In genomic region chr7:29421010-29421956, GRCh38 we compare ENCODE assay signal across 24 cellular contexts.
"Had no signal": no experiment of that assay in that cellular context is flagged by ENCODE, and none has a peak within 500 bp of the region (broad histone marks: within the 10 kb centered on the region; RNA-seq: fewer than 3 reads in every experiment).

No MANE protein-coding gene starts in this region.

- H3K27ac ChIP-seq: adrenal gland, breast epithelium had no signal

- H3K4me1 ChIP-seq: adrenal gland, breast epithelium had no signal

- H3K9me3 Mint-ChIP-seq: activated B cell treated with CpG ODN at 0.5 μM for 24 hours; activated CD4-positive, alpha-beta T cell treated with anti-CD3 and anti-CD28 coated beads, Interleukin-2, amount 10 ng/mL, durations not matched to agents 24 days and 14 days; activated naive CD8-positive, alpha-beta T cell treated with anti-CD3 and anti-CD28 coated beads, Interleukin-2, amount 10 ng/mL, durations not matched to agents 7 days and 5 days; activated T-helper 17 cell treated with anti-CD3 and anti-CD28 coated beads, Interleukin-2, amount 50 U/mL, for 72 hours; T-cell had no signal

- H3K36me3 ChIP-seq: adrenal gland, breast epithelium had no signal

- ATAC-seq: activated T-helper 17 cell treated with anti-CD3 and anti-CD28 coated beads, Interleukin-2, amount 50 U/mL, for 72 hours; PC-3; T-cell had no signal

- H3K27me3 ChIP-seq: adrenal gland, breast epithelium had no signal

- H3K9me3 ChIP-seq: adrenal gland, breast epithelium had no signal

- H3K4me3 ChIP-seq: adrenal gland, breast epithelium had no signal

- H3K4me3 Mint-ChIP-seq: activated B cell treated with CpG ODN at 0.5 μM for 24 hours; activated CD4-positive, alpha-beta T cell treated with anti-CD3 and anti-CD28 coated beads, Interleukin-2, amount 10 ng/mL, durations not matched to agents 24 days and 14 days; activated naive CD8-positive, alpha-beta T cell treated with anti-CD3 and anti-CD28 coated beads, Interleukin-2, amount 10 ng/mL, durations not matched to agents 7 days and 5 days; activated T-helper 17 cell treated with anti-CD3 and anti-CD28 coated beads, Interleukin-2, amount 50 U/mL, for 72 hours; T-cell had no signal

- H3K36me3 Mint-ChIP-seq: activated naive CD8-positive, alpha-beta T cell treated with anti-CD3 and anti-CD28 coated beads, Interleukin-2, amount 10 ng/mL, durations not matched to agents 7 days and 5 days; T-cell had no signal

- H3K27me3 Mint-ChIP-seq: activated CD4-positive, alpha-beta T cell treated with anti-CD3 and anti-CD28 coated beads, Interleukin-2, amount 10 ng/mL, durations not matched to agents 24 days and 14 days; activated T-helper 17 cell treated with anti-CD3 and anti-CD28 coated beads, Interleukin-2, amount 50 U/mL, for 72 hours; T-cell had no signal

- DNase-seq: activated B cell treated with CpG ODN at 0.5 μM for 24 hours; activated CD4-positive, alpha-beta T cell treated with anti-CD3 and anti-CD28 coated beads for 1 hour; activated CD4-positive, alpha-beta T cell treated with anti-CD3 and anti-CD28 coated beads, Interleukin-2, amount 10 ng/mL, durations not matched to agents 24 days and 14 days; activated CD4-positive, alpha-beta T cell treated with anti-CD3 and anti-CD28 coated beads, Interleukin-2, amount 50 U/mL, for 48 hours; activated CD8-positive, alpha-beta memory T cell treated with anti-CD3 and anti-CD28 coated beads for 24 hours; activated naive CD4-positive, alpha-beta T cell treated with anti-CD3 and anti-CD28 coated beads, Interleukin-2, amount 50 U/mL, for 16 hours; activated naive CD8-positive, alpha-beta T cell treated with anti-CD3 and anti-CD28 coated beads, Interleukin-2, amount 10 ng/mL, durations not matched to agents 7 days and 5 days; activated T-cell treated with anti-CD3 and anti-CD28 coated beads, Interleukin-2, amount 50 U/mL, for 48 hours; adrenal gland; anterior cingulate cortex; caudate nucleus; Karpas-422; NCI-H1048; NCI-H187 treated with DMSO at 0.1 percent for 48 hours; NCI-H2081 treated with DMSO at 0.1 percent for 48 hours; NCI-H446; NCI-H524; PC-3; SHP77 treated with DMSO at 0.1 percent for 48 hours; T-cell; T-helper 2 cell; T1000 had no signal

- H3K4me1 Mint-ChIP-seq: activated CD4-positive, alpha-beta T cell treated with anti-CD3 and anti-CD28 coated beads, Interleukin-2, amount 10 ng/mL, durations not matched to agents 24 days and 14 days; activated naive CD8-positive, alpha-beta T cell treated with anti-CD3 and anti-CD28 coated beads, Interleukin-2, amount 10 ng/mL, durations not matched to agents 7 days and 5 days; activated T-helper 17 cell treated with anti-CD3 and anti-CD28 coated beads, Interleukin-2, amount 50 U/mL, for 72 hours; T-cell had no signal

- H3K27ac Mint-ChIP-seq: activated B cell treated with CpG ODN at 0.5 μM for 24 hours; activated CD4-positive, alpha-beta T cell treated with anti-CD3 and anti-CD28 coated beads, Interleukin-2, amount 10 ng/mL, durations not matched to agents 24 days and 14 days; activated naive CD8-positive, alpha-beta T cell treated with anti-CD3 and anti-CD28 coated beads, Interleukin-2, amount 10 ng/mL, durations not matched to agents 7 days and 5 days; activated T-helper 17 cell treated with anti-CD3 and anti-CD28 coated beads, Interleukin-2, amount 50 U/mL, for 72 hours; T-cell had no signal
